In genomic region chr6:69784595-69785377, GRCh38 we compare ENCODE assay signal across 1 cellular context.
TF ChIP-seq lines count a peak whose summit lies in the region.

No MANE protein-coding gene starts in this region.

TF ChIP-seq in K562, 482 proteins besides CTCF, POLR2A, EP300 and RAD21 (continued from another document and continues in another):
- TF ChIP-seq CHAMP1 (IDR thresholded peaks at IDR 0.05) = no peak; the same call in 1 of the 2 replicates
- TF ChIP-seq ZBTB11 (CRISPR knock-in tag; IDR thresholded peaks at IDR 0.05) = no peak
- peak; percentile 38; the same call in 1 of the 2 replicates for TF ChIP-seq BCOR (IDR thresholded peaks at IDR 0.05)
- TF ChIP-seq ZKSCAN8 (CRISPR knock-in tag; IDR thresholded peaks at IDR 0.05) = no peak
- TF ChIP-seq ARNT (IDR thresholded peaks at IDR 0.05) = 0 out of 4 replicates have a peak, but pooled peaks of 1 of the 2 experiments have one; percentile 30
- peak; percentile 29; the same call in 1 of the 2 replicates for TF ChIP-seq ZNF395 (CRISPR knock-in tag; IDR thresholded peaks at IDR 0.05)
- no peak for TF ChIP-seq RUNX1 (IDR thresholded peaks at IDR 0.05; ENCODE audit: low read depth)
- TF ChIP-seq MBD1 (CRISPR knock-in tag; IDR thresholded peaks at IDR 0.05) = no peak
- no peak for TF ChIP-seq E2F6 (IDR thresholded peaks at IDR 0.05; ENCODE audit: borderline replicate concordance in 1 of 2, extremely low read depth in 1 of 2, insufficient read depth in 1 of 2, insufficient read length in 1 of 2, low read depth in 1 of 2, low read length in 1 of 2, poor library complexity in 1 of 2, severe bottlenecking in 1 of 2)
- TF ChIP-seq ZNF24 (IDR thresholded peaks at IDR 0.05) = peak; percentile 61; the same call in 1 of the 2 replicates
- no peak for TF ChIP-seq CBX3 (IDR thresholded peaks at IDR 0.05; ENCODE audit: borderline replicate concordance in 1 of 2, low read length in 2 of 2)
- TF ChIP-seq RERE (CRISPR knock-in tag; IDR thresholded peaks at IDR 0.05; ENCODE audit: borderline replicate concordance) = no peak
- no peak for TF ChIP-seq GTF2B (IDR thresholded peaks at IDR 0.05; ENCODE audit: extremely low read depth, insufficient read length)
- peak; percentile 93 for TF ChIP-seq ESRRA (IDR thresholded peaks at IDR 0.05; ENCODE audit: borderline replicate concordance, low read depth)
- TF ChIP-seq HBP1 (CRISPR knock-in tag; IDR thresholded peaks at IDR 0.05) = peak; percentile 61; the same call in 1 of the 2 replicates
- 0 out of 2 replicates have a peak, but pooled peaks have one; percentile 48 for TF ChIP-seq NFATC3 (IDR thresholded peaks at IDR 0.05)
- TF ChIP-seq JUN (IDR thresholded peaks at IDR 0.05; ENCODE audit: borderline replicate concordance, low read depth, low read length) = no peak
- TF ChIP-seq JUN (CRISPR knock-in tag; IDR thresholded peaks at IDR 0.05; ENCODE audit: borderline replicate concordance) = no peak
- TF ChIP-seq MEIS2 (IDR thresholded peaks at IDR 0.05; ENCODE audit: partially characterized antibody) = peak; percentile 86
- 0 out of 2 replicates have a peak, but pooled peaks have one; percentile 44 for TF ChIP-seq ZBTB26 (CRISPR knock-in tag; IDR thresholded peaks at IDR 0.05)
- TF ChIP-seq MLLT1 (IDR thresholded peaks at IDR 0.05) = 0 out of 4 replicates have a peak, but pooled peaks of 1 of the 2 experiments have one; percentile 25
- TF ChIP-seq SOX6 (IDR thresholded peaks at IDR 0.05) = peak; percentile 80
- 0 out of 2 replicates have a peak, but pooled peaks have one; percentile 72 for TF ChIP-seq THRB (CRISPR knock-in tag; conservative IDR thresholded peaks at IDR 0.05)
- peak; percentile 86 for TF ChIP-seq SMARCA4 (IDR thresholded peaks at IDR 0.05)
- TF ChIP-seq PML (IDR thresholded peaks at IDR 0.05; ENCODE audit: low read length) = peak; percentile 42; the same call in 1 of the 2 replicates
- TF ChIP-seq ETS1 (conservative IDR thresholded peaks at IDR 0.05; ENCODE audit: control insufficient read depth, low read depth, low read length) = no peak
- peak; percentile 92 for TF ChIP-seq ARID1B (IDR thresholded peaks at IDR 0.05)
- peak; percentile 67; the same call in 1 of the 2 replicates for TF ChIP-seq OTX1 (CRISPR knock-in tag; IDR thresholded peaks at IDR 0.05)
